In the genomic region with DNA sequence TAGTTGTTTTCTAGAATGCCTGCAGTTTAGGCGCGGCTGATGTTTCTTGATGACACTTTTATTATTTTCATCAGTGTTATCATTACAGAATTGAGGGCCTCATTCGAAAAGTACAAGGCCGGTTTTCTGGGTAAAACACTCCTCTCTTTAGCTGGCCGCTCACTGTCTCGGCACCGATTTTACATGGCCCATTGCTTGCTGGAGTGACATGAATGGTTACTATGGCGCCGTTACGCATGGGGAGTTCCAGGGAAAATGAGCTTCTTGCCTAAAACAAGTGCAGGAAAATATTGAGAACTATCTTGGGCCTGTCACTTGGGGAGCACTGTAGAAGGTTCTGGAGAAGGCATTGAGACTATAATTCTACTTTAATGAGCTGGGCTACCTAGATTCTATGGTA, we compare ENCODE assay signal across 17 cellular contexts.
DNase-seq lines count a peak whose midpoint lies in the region; ATAC-seq lines count a peak whose summit lies in the region.
"Had no signal": no experiment of that assay in that cellular context is flagged by ENCODE, and none has a peak within 500 bp of the region (broad histone marks: within the 10 kb centered on the region; RNA-seq: fewer than 3 reads in every experiment).

No MANE protein-coding gene starts in this region.

- no peak overlapping the region for H3K9ac ChIP-seq in BLaER1 treated with 17β-estradiol and CSF1 and Interleukin-3, amounts not matched to agents 10 nM and 100 nM

- no peaks in the 10 kb centered on the region; a peak in 1 of 22 replicates for H3K9me3 ChIP-seq in BLaER1 treated with 17β-estradiol and CSF1 and Interleukin-3, amounts not matched to agents 10 nM and 100 nM (replicated peaks in 1 of 11)
- H3K9me3 ChIP-seq: BE2C, HAP-1, Peyer's patch had no signal

- no peak overlapping the region for H3K27ac ChIP-seq in BLaER1 treated with 17β-estradiol and CSF1 and Interleukin-3, amounts not matched to agents 10 nM and 100 nM
- H3K27ac ChIP-seq: Peyer's patch had no signal

- no peaks in the 10 kb centered on the region for H3K36me3 ChIP-seq in BLaER1 treated with 17β-estradiol and CSF1 and Interleukin-3, amounts not matched to agents 10 nM and 100 nM
- H3K36me3 ChIP-seq: BE2C, HAP-1, Peyer's patch had no signal

- no peak overlapping the region for H3K4me3 ChIP-seq in BLaER1 treated with 17β-estradiol and CSF1 and Interleukin-3, amounts not matched to agents 10 nM and 100 nM
- H3K4me3 ChIP-seq: HAP-1, Peyer's patch had no signal

- peaks cover 0 to 15% (median 10%) of the 10 kb centered on the region in 10 experiments; a peak in 12 of 20 replicates for H3K4me1 ChIP-seq in BLaER1 treated with 17β-estradiol and CSF1 and Interleukin-3, amounts not matched to agents 10 nM and 100 nM
- H3K4me1 ChIP-seq: BE2C, HAP-1, Peyer's patch had no signal

- peak; percentile 77 for DNase-seq in NCI-H187 treated with DMSO at 0.1 percent for 48 hours (lab: John Stamatoyannopoulos, UW)
- DNase-seq in medulla oblongata (ENCODE audit: extremely low spot score), result peak; percentile 44
- DNase-seq in retina, result peak; percentile 79
- DNase-seq in NAMALWA (ENCODE audit: low spot score), result no peak
- no peak for DNase-seq in globus pallidus (ENCODE audit: low spot score)
- DNase-seq: BE2C, IMR-90, Kasumi-1, NCI-H1436 treated with DMSO at 0.1 percent for 48 hours, NCI-H446, NCI-H774, Peyer's patch, SHP77 had no signal

- no peaks in the 10 kb centered on the region for H4K20me1 ChIP-seq in BLaER1 treated with 17β-estradiol and CSF1 and Interleukin-3, amounts not matched to agents 10 nM and 100 nM

- no peak for ATAC-seq in GM21528 (IDR thresholded peaks at IDR 0.05; ENCODE audit: low FRiP score, unreplicated experiment)
- ATAC-seq: SK-N-SH treated with all-trans-retinoic acid at 6 μM for 48 hours had no signal

- H3K27me3 ChIP-seq in BLaER1 treated with 17β-estradiol and CSF1 and Interleukin-3, amounts not matched to agents 10 nM and 100 nM, result no peaks in the 10 kb centered on the region
- H3K27me3 ChIP-seq: BE2C, Peyer's patch had no signal

- peak overlapping the region in 8 of 11 experiments; percentile 11 to 73 (median 38); a peak in 14 of 22 replicates for H3K4me2 ChIP-seq in BLaER1 treated with 17β-estradiol and CSF1 and Interleukin-3, amounts not matched to agents 10 nM and 100 nM

Comparison
In these comparisons a context has a peak if more than half of its experiments do, and no peak if none do; other contexts are left out.
1. DNase-seq: peak in NCI-H187 treated with DMSO at 0.1 percent for 48 hours (single experiment), medulla oblongata (single experiment) and retina (single experiment); none in NAMALWA (single experiment) and globus pallidus (single experiment).